8 cellular contexts compared by ENCODE assay signal in genomic region chr6:72624557-72625160, GRCh38. TPM values are rescaled to one million over a fixed set of nuclear protein-coding genes. Genes with fewer than 3 reads are reported as not detected.
DNase-seq lines count a peak whose midpoint lies in the region; ATAC-seq and TF ChIP-seq lines count a peak whose summit lies in the region.

No MANE protein-coding gene starts in this region.

- H3K4me1 ChIP-seq in CD4-positive, CD25-positive, alpha-beta regulatory T cell (ENCODE audit: control insufficient read depth, insufficient read depth, low read length, poor library complexity, severe bottlenecking), result peaks cover 21% of the 10 kb centered on the region
- H3K4me1 ChIP-seq in HEK293 (ENCODE audit: control insufficient read depth, insufficient read depth, low read length) (no peaks in the 10 kb centered on the region), RWPE2 (ENCODE audit: insufficient read depth, poor library complexity, severe bottlenecking) (peaks cover 13% of the 10 kb centered on the region)

- peak in 2 of 3 donors; percentile 12 to 46 for DNase-seq in CD4-positive, CD25-positive, alpha-beta regulatory T cell
- DNase-seq in RWPE2 (ENCODE audit: low spot score) (no peak), fibroblast of the aortic adventitia (ENCODE audit: low read depth) (peak; percentile 39), type B pancreatic cell (ENCODE audit: extremely low spot score, unreplicated experiment) (no peak), mesenteric fat pad (ENCODE audit: low spot score) (no peak), cortex of kidney (lab: John Stamatoyannopoulos, UW) (no peak)

- peaks cover 0 to 3% (median 0%) of the 10 kb centered on the region in 7 donors for H3K9me3 Mint-ChIP-seq in CD4-positive, CD25-positive, alpha-beta regulatory T cell
- no peaks in the 10 kb centered on the region for H3K9me3 Mint-ChIP-seq in type B pancreatic cell

- no peaks in the 10 kb centered on the region for H3K36me3 Mint-ChIP-seq in CD4-positive, CD25-positive, alpha-beta regulatory T cell
- no peaks in the 10 kb centered on the region for H3K36me3 Mint-ChIP-seq in type B pancreatic cell

- no peak overlapping the region for H3K27ac ChIP-seq in CD4-positive, CD25-positive, alpha-beta regulatory T cell (ENCODE audit: insufficient read depth, low read length, poor library complexity, severe bottlenecking)
- H3K27ac ChIP-seq in HEK293 (ENCODE audit: extremely low read depth, low read depth, low read length), result no peak overlapping the region
- H3K27ac ChIP-seq in RWPE2 (ENCODE audit: poor library complexity, severe bottlenecking), result no peak overlapping the region

- H3K4me3 ChIP-seq in CD4-positive, CD25-positive, alpha-beta regulatory T cell (ENCODE audit: low read depth, low read length), result no peak overlapping the region
- H3K4me3 ChIP-seq in HEK293 (ENCODE audit: low read depth, low read length) (no peak overlapping the region), RWPE2 (ENCODE audit: severe bottlenecking) (no peak overlapping the region), fibroblast of the aortic adventitia (ENCODE audit: low read depth, low read length) (no peak overlapping the region)

- peak overlapping the region in 2 of 4 donors; percentile 31 to 45 for H3K4me3 Mint-ChIP-seq in CD4-positive, CD25-positive, alpha-beta regulatory T cell
- H3K4me3 Mint-ChIP-seq in type B pancreatic cell, result no peak overlapping the region

- H3K27me3 ChIP-seq in CD4-positive, CD25-positive, alpha-beta regulatory T cell (ENCODE audit: control insufficient read depth, insufficient read depth, low read length), result peaks cover 2% of the 10 kb centered on the region
- H3K27me3 ChIP-seq in RWPE2 (ENCODE audit: insufficient read depth, poor library complexity, severe bottlenecking), result no peaks in the 10 kb centered on the region

- no peaks in the 10 kb centered on the region for H3K9me3 ChIP-seq in CD4-positive, CD25-positive, alpha-beta regulatory T cell (ENCODE audit: control insufficient read depth in 2 of 2, low read length in 2 of 2)
- H3K9me3 ChIP-seq in HEK293 (ENCODE audit: control insufficient read depth, insufficient read depth, low read depth, low read length) (no peaks in the 10 kb centered on the region), RWPE2 (ENCODE audit: severe bottlenecking) (no peaks in the 10 kb centered on the region)

- no peaks in the 10 kb centered on the region for H3K36me3 ChIP-seq in CD4-positive, CD25-positive, alpha-beta regulatory T cell (ENCODE audit: control insufficient read depth, insufficient read depth, low read length)
- H3K36me3 ChIP-seq in HEK293 (ENCODE audit: control insufficient read depth in 2 of 2, insufficient read depth in 1 of 2, low read length in 2 of 2), result no peaks in the 10 kb centered on the region
- H3K36me3 ChIP-seq in RWPE2 (ENCODE audit: low read depth), result no peaks in the 10 kb centered on the region

- ATAC-seq in CD4-positive, CD25-positive, alpha-beta regulatory T cell (ENCODE audit: low read depth in 2 of 2), result no peak
- no peak for ATAC-seq in RWPE2 (ENCODE audit: low read depth)
- no peak for ATAC-seq in GM18861 (IDR thresholded peaks at IDR 0.05; ENCODE audit: unreplicated experiment)

- peaks cover 10 to 43% (median 17%) of the 10 kb centered on the region in 4 donors for H3K4me1 Mint-ChIP-seq in CD4-positive, CD25-positive, alpha-beta regulatory T cell
- H3K4me1 Mint-ChIP-seq in type B pancreatic cell (ENCODE audit: unreplicated experiment), result peaks cover 16% of the 10 kb centered on the region

- TF ChIP-seq CTCF in HEK293 (tag by site-specific recombination; IDR thresholded peaks at IDR 0.05), result no peak
- peak; percentile 84 for TF ChIP-seq CTCF in RWPE2 (IDR thresholded peaks at IDR 0.05; ENCODE audit: poor library complexity, severe bottlenecking)
- peak; percentile 79 for TF ChIP-seq CTCF in fibroblast of the aortic adventitia (IDR thresholded peaks at IDR 0.05; ENCODE audit: insufficient read depth, low read length)
- peak; percentile 77 for TF ChIP-seq CTCF in type B pancreatic cell (conservative IDR thresholded peaks at IDR 0.05)

- CTCF ChIA-PET in HEK293 (lab: Yijun Ruan, JAX), result interaction anchor here (0.6 to 1.1 kb wide), 15 partner anchors 9 to 706 kb away, joined by 3 to 13 read pairs (median 3); no protein-coding TSS in a partner anchor

- no peak overlapping the region for H3K27ac Mint-ChIP-seq in CD4-positive, CD25-positive, alpha-beta regulatory T cell
- no peak overlapping the region for H3K27ac Mint-ChIP-seq in type B pancreatic cell

- POLR2A ChIA-PET in HEK293 (lab: Yijun Ruan, JAX), result no interaction called here

- H3K27me3 Mint-ChIP-seq in CD4-positive, CD25-positive, alpha-beta regulatory T cell, result peaks cover 17% of the 10 kb centered on the region
- peaks cover 68% of the 10 kb centered on the region for H3K27me3 Mint-ChIP-seq in type B pancreatic cell

TF ChIP-seq in HEK293, 187 proteins besides CTCF, POLR2A, EP300 and RAD21 (continues in another document):
- TF ChIP-seq ZNF549 (tag by site-specific recombination; IDR thresholded peaks at IDR 0.05) (no peak), ZNF555 (tag by site-specific recombination; conservative IDR thresholded peaks at IDR 0.05) (no peak), HOXA7 (CRISPR knock-in tag; IDR thresholded peaks at IDR 0.05; ENCODE audit: borderline replicate concordance) (no peak), ZNF660 (tag by site-specific recombination; IDR thresholded peaks at IDR 0.05) (peak; percentile 27; the same call in 1 of the 2 replicates), ZNF350 (tag by site-specific recombination; IDR thresholded peaks at IDR 0.05) (no peak), ZNF488 (tag by site-specific recombination; IDR thresholded peaks at IDR 0.05) (no peak), ZBTB10 (tag by site-specific recombination; IDR thresholded peaks at IDR 0.05) (no peak), PATZ1 (tag by site-specific recombination; IDR thresholded peaks at IDR 0.05) (no peak), ZFP3 (tag by site-specific recombination; IDR thresholded peaks at IDR 0.05; ENCODE audit: low read depth) (no peak), ZNF335 (tag by site-specific recombination; conservative IDR thresholded peaks at IDR 0.05) (no peak), SCRT2 (tag by site-specific recombination; IDR thresholded peaks at IDR 0.05) (peak; percentile 27; the same call in 1 of the 2 replicates), ZNF473 (tag by site-specific recombination; IDR thresholded peaks at IDR 0.05) (no peak), ZNF248 (tag by site-specific recombination; IDR thresholded peaks at IDR 0.05) (no peak), KLF16 (tag by site-specific recombination; IDR thresholded peaks at IDR 0.05) (no peak), ZNF292 (tag by site-specific recombination; IDR thresholded peaks at IDR 0.05; ENCODE audit: borderline replicate concordance, low read depth) (no peak), ZNF114 (tag by site-specific recombination; IDR thresholded peaks at IDR 0.05) (no peak), ZNF391 (tag by site-specific recombination; IDR thresholded peaks at IDR 0.05; ENCODE audit: borderline replicate concordance, low read depth) (no peak), ZBTB17 (tag by site-specific recombination; IDR thresholded peaks at IDR 0.05) (0 out of 2 replicates have a peak, but pooled peaks have one; percentile 28)

RNA-seq across cellular contexts. Expression of gene KCNQ5, which starts 2.8 kb away (rescaled TPM):
- 0.59 TPM for total RNA-seq in CD4-positive, CD25-positive, alpha-beta regulatory T cell
- polyA plus RNA-seq in CD4-positive, CD25-positive, alpha-beta regulatory T cell, result 1 to 10 TPM in 3 of 4 donors, under 1 TPM in 1; 0.45 to 2.5 (median 2.1) TPM
- total RNA-seq in fibroblast of the aortic adventitia (ENCODE audit: low replicate concordance) (2.6 and 9.4 TPM in 2 replicates), type B pancreatic cell (ENCODE audit: low replicate concordance) (1.1 and 1.7 TPM in 2 replicates), mesenteric fat pad (not detected)

Comparison
In these comparisons a context has a peak if more than half of its experiments do, and no peak if none do; other contexts are left out.
1. DNase-seq: peak in CD4-positive, CD25-positive, alpha-beta regulatory T cell (2 of 3) and fibroblast of the aortic adventitia (single experiment); none in RWPE2 (single experiment), type B pancreatic cell (single experiment), mesenteric fat pad (single experiment) and cortex of kidney (single experiment).